In the genomic region with DNA sequence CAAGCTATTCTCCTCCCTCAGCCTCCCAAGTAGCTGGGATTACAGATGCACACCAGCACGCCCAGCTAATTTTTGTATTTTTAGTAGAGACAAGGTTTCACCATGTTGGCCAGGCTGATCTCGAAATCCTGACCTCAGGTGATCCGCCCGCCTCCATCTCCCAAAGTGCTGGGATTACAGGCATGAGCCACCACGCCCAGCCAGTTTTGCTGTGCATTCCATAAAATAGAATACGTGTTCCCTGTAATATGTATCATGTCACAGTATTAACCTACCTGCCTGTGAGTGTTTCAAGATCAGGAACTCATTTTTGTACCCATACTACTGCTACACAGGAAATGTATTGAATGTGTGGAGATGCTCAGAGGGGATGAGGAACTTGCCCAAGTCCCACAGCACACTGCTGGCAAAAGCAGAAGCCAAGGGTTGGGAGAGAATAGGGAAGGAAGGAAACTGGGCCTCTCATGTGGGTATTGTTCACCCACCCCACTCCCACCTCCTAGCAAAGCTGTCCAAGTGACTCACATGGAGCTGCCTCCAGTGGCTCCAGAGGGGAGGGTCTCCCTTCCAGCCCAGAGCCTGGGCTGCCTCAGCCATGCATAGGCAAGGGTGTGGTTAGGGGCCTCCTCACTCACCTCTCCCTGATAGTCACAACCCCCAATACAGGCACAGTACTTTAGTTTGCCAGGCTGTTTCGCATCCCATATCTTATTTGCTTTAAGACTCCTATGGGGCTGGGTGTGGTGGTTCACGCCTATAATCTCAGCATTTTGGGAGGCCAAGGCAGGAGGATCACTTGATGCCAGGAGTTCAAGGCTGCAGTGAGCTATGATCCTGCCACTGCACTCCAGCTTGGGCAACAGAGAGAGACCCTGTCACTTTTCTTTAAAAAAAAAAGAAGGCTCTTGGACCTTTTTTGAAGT, we compare ENCODE assay signal across 14 cellular contexts. TPM values are rescaled to one million over a fixed set of nuclear protein-coding genes. Genes with fewer than 3 reads are reported as not detected.
DNase-seq lines count a peak whose midpoint lies in the region; ATAC-seq and TF ChIP-seq lines count a peak whose summit lies in the region.
"Had no signal": no experiment of that assay in that cellular context is flagged by ENCODE, and none has a peak within 500 bp of the region (broad histone marks: within the 10 kb centered on the region; RNA-seq: fewer than 3 reads in every experiment).

No MANE protein-coding gene starts in this region.

- no peak for TF ChIP-seq CTCF in CD8-positive, alpha-beta T cell (IDR thresholded peaks at IDR 0.05)
- TF ChIP-seq CTCF in progenitor cell of endocrine pancreas (IDR thresholded peaks at IDR 0.05; ENCODE audit: unreplicated experiment), result no peak

- no peak overlapping the region for H3K4me3 Mint-ChIP-seq in CD8-positive, alpha-beta T cell
- H3K4me3 Mint-ChIP-seq in progenitor cell of endocrine pancreas (ENCODE audit: low read depth), result no peak overlapping the region
- H3K4me3 Mint-ChIP-seq: CD4-positive, alpha-beta memory T cell had no signal

- no peak overlapping the region for H3K27ac ChIP-seq in CD8-positive, alpha-beta T cell (ENCODE audit: low read depth, low read length)
- H3K27ac ChIP-seq: VCaP had no signal

- H3K4me3 ChIP-seq in CD8-positive, alpha-beta T cell (ENCODE audit: low read depth, low read length), result no peak overlapping the region

- no peaks in the 10 kb centered on the region for H3K9me3 Mint-ChIP-seq in CD8-positive, alpha-beta T cell
- H3K9me3 Mint-ChIP-seq in progenitor cell of endocrine pancreas (ENCODE audit: low read depth), result no peaks in the 10 kb centered on the region
- H3K9me3 Mint-ChIP-seq: activated T-helper 2 cell treated with anti-CD3 and anti-CD28 coated beads, Interferon-gamma antibody, Interleukin-2, Interleukin-4, amounts not matched to agents 10 μg/mL and 5 μg/mL and 100 μg/mL, durations not matched to agents 14 hours and 24 hours and 36 hours; CD4-positive, alpha-beta memory T cell had no signal

- POLR2A ChIA-PET in CD8-positive, alpha-beta T cell (lab: Charles Lee), result no interaction called here

- H3K36me3 Mint-ChIP-seq in CD8-positive, alpha-beta T cell, result peaks cover 69% of the 10 kb centered on the region
- peaks cover 19% of the 10 kb centered on the region for H3K36me3 Mint-ChIP-seq in progenitor cell of endocrine pancreas (ENCODE audit: insufficient read depth)

- no peaks in the 10 kb centered on the region for H3K9me3 ChIP-seq in CD8-positive, alpha-beta T cell (ENCODE audit: low read length)

- intact Hi-C loops in CD8-positive, alpha-beta T cell (cut with DNase I, micrococcal nuclease), result no loop called here

- no peak for ATAC-seq in CD8-positive, alpha-beta T cell
- ATAC-seq in HG03045 (IDR thresholded peaks at IDR 0.05; ENCODE audit: unreplicated experiment), result no peak

- no peak for DNase-seq in CD8-positive, alpha-beta T cell
- DNase-seq in NOMO-1 treated with dmso at 0.1 percent for 144 hours (lab: John Stamatoyannopoulos, UW; ENCODE audit: unreplicated experiment), result peak; percentile 86
- peak; percentile 83 for DNase-seq in dermis blood vessel endothelial cell
- peak; percentile 66 for DNase-seq in medulla oblongata (ENCODE audit: extremely low spot score)
- DNase-seq in NCI-H1048 (lab: John Stamatoyannopoulos, UW), result no peak
- no peak for DNase-seq in progenitor cell of endocrine pancreas (ENCODE audit: low spot score, unreplicated experiment)
- no peak for DNase-seq in HUDEP-2 (lab: John Stamatoyannopoulos, UW; ENCODE audit: unreplicated experiment in 76 of 76)
- DNase-seq: CD4-positive, alpha-beta memory T cell; NCI-H1694; stimulated activated CD4-positive, alpha-beta T cell treated with anti-CD3 and anti-CD28 coated beads, Interleukin-15, amount 100 ng/mL, for 24 hours had no signal

- peaks cover 40% of the 10 kb centered on the region for H3K4me1 Mint-ChIP-seq in CD8-positive, alpha-beta T cell (ENCODE audit: low read depth)
- no peaks in the 10 kb centered on the region for H3K4me1 Mint-ChIP-seq in progenitor cell of endocrine pancreas (ENCODE audit: low read depth)

- H3K27ac Mint-ChIP-seq in CD8-positive, alpha-beta T cell, result peak overlapping the region; percentile 71
- H3K27ac Mint-ChIP-seq in progenitor cell of endocrine pancreas, result no peak overlapping the region
- H3K27ac Mint-ChIP-seq: activated T-helper 2 cell treated with anti-CD3 and anti-CD28 coated beads, Interferon-gamma antibody, Interleukin-2, Interleukin-4, amounts not matched to agents 10 μg/mL and 5 μg/mL and 100 μg/mL, durations not matched to agents 14 hours and 24 hours and 36 hours had no signal

- peaks cover 8% of the 10 kb centered on the region for H3K36me3 ChIP-seq in CD8-positive, alpha-beta T cell (ENCODE audit: insufficient read depth, low read length)

- no peaks in the 10 kb centered on the region for H3K27me3 ChIP-seq in CD8-positive, alpha-beta T cell (ENCODE audit: insufficient read depth, low read length)

- H3K27me3 Mint-ChIP-seq in CD8-positive, alpha-beta T cell (ENCODE audit: low read depth), result no peaks in the 10 kb centered on the region
- H3K27me3 Mint-ChIP-seq in progenitor cell of endocrine pancreas, result no peaks in the 10 kb centered on the region
- H3K27me3 Mint-ChIP-seq: CD4-positive, alpha-beta memory T cell had no signal

- CTCF ChIA-PET in CD8-positive, alpha-beta T cell (lab: Charles Lee), result interaction anchor here (1.1 to 1.2 kb wide), 3 partner anchors 9 to 89 kb away, joined by 3 to 6 read pairs (median 4); a partner anchor contains a TSS

- no peaks in the 10 kb centered on the region for H3K4me1 ChIP-seq in CD8-positive, alpha-beta T cell (ENCODE audit: insufficient read depth, low read length)

RNA-seq across cellular contexts. Expression of a gene that starts 9.4 kb away (rescaled TPM):
- total RNA-seq in CD8-positive, alpha-beta T cell, result 100 to 1,000 TPM; 106 to 107 TPM
- 44.9 and 74.1 TPM in 2 replicates for total RNA-seq in dermis blood vessel endothelial cell
- 211 and 217 TPM in 2 replicates for total RNA-seq in progenitor cell of endocrine pancreas

RNA-seq across cellular contexts. Expression of a gene that starts 48.5 kb away (rescaled TPM):
- total RNA-seq in CD8-positive, alpha-beta T cell, result not detected
- total RNA-seq in dermis blood vessel endothelial cell, result not detected in 2 replicates
- total RNA-seq in progenitor cell of endocrine pancreas, result not detected in 2 replicates
- total RNA-seq: activated T-helper 2 cell treated with anti-CD3 and anti-CD28 coated beads, Interferon-gamma antibody, Interleukin-2, Interleukin-4, amounts not matched to agents 10 μg/mL and 5 μg/mL and 100 μg/mL, durations not matched to agents 14 hours and 24 hours and 36 hours; CD4-positive, alpha-beta memory T cell had no signal

RNA-seq across cellular contexts. Expression of a gene that starts 48.7 kb away (rescaled TPM):
- not detected for total RNA-seq in CD8-positive, alpha-beta T cell
- total RNA-seq in dermis blood vessel endothelial cell (not detected in 2 replicates), progenitor cell of endocrine pancreas (not detected in 2 replicates)
- total RNA-seq: activated T-helper 2 cell treated with anti-CD3 and anti-CD28 coated beads, Interferon-gamma antibody, Interleukin-2, Interleukin-4, amounts not matched to agents 10 μg/mL and 5 μg/mL and 100 μg/mL, durations not matched to agents 14 hours and 24 hours and 36 hours; CD4-positive, alpha-beta memory T cell; myocyte had no signal

Comparison
In these comparisons a context has a peak if more than half of its experiments do, and no peak if none do; other contexts are left out.
1. DNase-seq: peak in NOMO-1 treated with dmso at 0.1 percent for 144 hours (single experiment), dermis blood vessel endothelial cell (single experiment) and medulla oblongata (single experiment); none in CD8-positive, alpha-beta T cell (0 of 7), NCI-H1048 (single experiment), progenitor cell of endocrine pancreas (single experiment) and HUDEP-2 (0 of 76).